Comparison of ENCODE assay signal across 9 cellular contexts in the genomic region with DNA sequence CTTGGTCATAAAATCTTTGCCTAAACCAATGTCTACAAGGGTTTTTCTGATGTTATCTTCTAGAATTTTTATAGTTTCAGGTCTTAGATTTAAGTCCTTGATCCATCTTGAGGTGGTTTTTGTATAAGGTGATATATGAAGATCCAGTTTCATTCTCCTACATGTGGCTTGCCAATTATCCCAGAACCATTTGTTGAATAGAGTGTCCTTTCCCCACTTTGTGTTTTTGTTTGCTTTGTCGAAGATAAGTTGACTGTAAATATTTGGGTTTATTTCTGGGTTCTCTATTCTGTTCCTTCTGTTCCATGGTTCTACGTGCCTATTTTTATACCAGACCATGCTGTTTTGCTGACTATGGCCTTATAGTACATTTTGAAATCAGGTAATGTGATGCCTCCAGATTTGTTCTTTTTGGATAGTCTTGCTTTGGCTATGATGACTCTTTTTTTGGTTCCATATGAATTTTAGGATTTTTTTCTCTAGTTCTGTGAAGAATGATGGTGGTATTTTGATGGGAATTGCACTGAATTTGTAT. TPM values are rescaled to one million over a fixed set of nuclear protein-coding genes. Genes with fewer than 3 reads are reported as not detected.
"Had no signal": no experiment of that assay in that cellular context is flagged by ENCODE, and none has a peak within 500 bp of the region (broad histone marks: within the 10 kb centered on the region; RNA-seq: fewer than 3 reads in every experiment).

No MANE protein-coding gene starts in this region.

RNA-seq across cellular contexts. Expression of a gene that starts 7.0 kb away (rescaled TPM):
- total RNA-seq: M059J; NCI-H460; OCI-LY7; PC-9; Right ventricle myocardium inferior; RPMI7951; SJCRH30; SK-MEL-5; T-helper 1 cell treated with Interleukin-12 subunit alpha and Interleukin-12 subunit beta and Interleukin-4 antibody, amounts not matched to agents 30 ng/mL and 1 ng/mL, for 36 hours had no signal
